ENCODE assay signal across 2 cellular contexts in genomic region chr11:2420502-2421225, GRCh38.
TF ChIP-seq lines count a peak whose summit lies in the region.

No MANE protein-coding gene starts in this region.

TF ChIP-seq in HEK293T, 16 proteins besides CTCF, POLR2A, EP300 and RAD21:
- TF ChIP-seq HDGF (IDR thresholded peaks at IDR 0.05; ENCODE audit: borderline replicate concordance): 0 out of 2 replicates have a peak, but pooled peaks have one; percentile 51
- TF ChIP-seq ZNF384 (IDR thresholded peaks at IDR 0.05): no peak

TF ChIP-seq in WTC11, 78 proteins besides CTCF, POLR2A, EP300 and RAD21:
- TF ChIP-seq HMGXB4 (CRISPR knock-in tag; IDR thresholded peaks at IDR 0.05): peak; percentile 52; the same call in 1 of the 2 replicates
- TF ChIP-seq FOXP1 (CRISPR knock-in tag; IDR thresholded peaks at IDR 0.05; ENCODE audit: borderline replicate concordance): peak; percentile 23; the same call in 1 of the 2 replicates
- 0 out of 2 replicates have a peak, but pooled peaks have one; percentile 24 for TF ChIP-seq ZNF263 (CRISPR knock-in tag; IDR thresholded peaks at IDR 0.05; ENCODE audit: low read depth)
- no peak for TF ChIP-seq CBFB (CRISPR knock-in tag; IDR thresholded peaks at IDR 0.05; ENCODE audit: low read depth)
- TF ChIP-seq ZMAT4 (CRISPR knock-in tag; IDR thresholded peaks at IDR 0.05): no peak
- TF ChIP-seq PREB (CRISPR knock-in tag; IDR thresholded peaks at IDR 0.05; ENCODE audit: borderline replicate concordance): no peak
- no peak for TF ChIP-seq USF1 (CRISPR knock-in tag; IDR thresholded peaks at IDR 0.05)
- TF ChIP-seq MYBL2 (CRISPR knock-in tag; IDR thresholded peaks at IDR 0.05): no peak
- TF ChIP-seq TP53 (CRISPR knock-in tag; IDR thresholded peaks at IDR 0.05): no peak
- TF ChIP-seq ERG (CRISPR knock-in tag; IDR thresholded peaks at IDR 0.05): no peak
- TF ChIP-seq FOXK1 (CRISPR knock-in tag; IDR thresholded peaks at IDR 0.05): no peak
